Comparison of ENCODE assay signal across 1 cellular context in the genomic region with DNA sequence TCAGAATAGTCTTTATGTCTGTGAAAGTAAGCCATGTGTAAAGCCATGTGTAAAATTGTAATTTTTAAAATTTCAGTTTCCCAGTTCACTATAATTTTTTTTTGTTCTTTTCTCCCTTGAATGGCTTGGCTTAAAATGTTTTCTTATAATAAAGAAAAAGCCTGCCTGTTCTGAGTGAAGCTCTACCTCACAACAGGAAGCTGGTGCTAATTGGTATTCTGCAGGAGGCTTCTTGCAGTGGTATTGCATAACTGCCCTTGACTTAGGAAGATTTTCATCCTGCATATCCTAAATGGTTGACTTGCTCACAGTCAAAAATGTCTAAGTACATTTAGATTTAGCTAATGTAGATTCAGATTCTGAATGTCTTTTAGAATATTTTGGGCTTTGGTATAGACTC.
TF ChIP-seq lines count a peak whose summit lies in the region.

No MANE protein-coding gene starts in this region.

TF ChIP-seq in SK-N-SH, 30 proteins besides CTCF, POLR2A, EP300 and RAD21 (continued from another document):
- TF ChIP-seq REST (IDR thresholded peaks at IDR 0.05; ENCODE audit: low read depth, low read length): no peak
- no peak for TF ChIP-seq SMC3 (IDR thresholded peaks at IDR 0.05; ENCODE audit: low read depth, low read length)
- TF ChIP-seq RXRA (IDR thresholded peaks at IDR 0.05; ENCODE audit: borderline replicate concordance, low read depth): no peak
- TF ChIP-seq JUND (IDR thresholded peaks at IDR 0.05): no peak
- TF ChIP-seq YY1 (IDR thresholded peaks at IDR 0.05; ENCODE audit: low read depth): no peak
- no peak for TF ChIP-seq MEF2A (IDR thresholded peaks at IDR 0.05; ENCODE audit: borderline replicate concordance, low read depth)
- TF ChIP-seq GATA2 (CRISPR knock-in tag; IDR thresholded peaks at IDR 0.05): no peak
- TF ChIP-seq ZBTB33 (IDR thresholded peaks at IDR 0.05; ENCODE audit: borderline replicate concordance, low read depth): no peak
- TF ChIP-seq NRF1 (IDR thresholded peaks at IDR 0.05; ENCODE audit: low read depth, low read length): no peak
- no peak for TF ChIP-seq EZH2phosphoT487 (IDR thresholded peaks at IDR 0.05; ENCODE audit: borderline replicate concordance, low read depth)
- TF ChIP-seq, protein P1, sequence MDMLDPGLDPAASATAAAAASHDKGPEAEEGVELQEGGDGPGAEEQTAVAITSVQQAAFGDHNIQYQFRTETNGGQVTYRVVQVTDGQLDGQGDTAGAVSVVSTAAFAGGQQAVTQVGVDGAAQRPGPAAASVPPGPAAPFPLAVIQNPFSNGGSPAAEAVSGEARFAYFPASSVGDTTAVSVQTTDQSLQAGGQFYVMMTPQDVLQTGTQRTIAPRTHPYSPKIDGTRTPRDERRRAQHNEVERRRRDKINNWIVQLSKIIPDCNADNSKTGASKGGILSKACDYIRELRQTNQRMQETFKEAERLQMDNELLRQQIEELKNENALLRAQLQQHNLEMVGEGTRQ (IDR thresholded peaks at IDR 0.05; ENCODE audit: borderline replicate concordance, low read depth, low read length): no peak
- TF ChIP-seq RFX5 (IDR thresholded peaks at IDR 0.05; ENCODE audit: low read length): no peak
- TF ChIP-seq FOXM1 (IDR thresholded peaks at IDR 0.05; ENCODE audit: low read depth): no peak
- no peak for TF ChIP-seq SIN3A (IDR thresholded peaks at IDR 0.05; ENCODE audit: borderline replicate concordance, low read depth, low read length)
- TF ChIP-seq MAX (IDR thresholded peaks at IDR 0.05; ENCODE audit: low read depth): no peak
